In the genomic region with DNA sequence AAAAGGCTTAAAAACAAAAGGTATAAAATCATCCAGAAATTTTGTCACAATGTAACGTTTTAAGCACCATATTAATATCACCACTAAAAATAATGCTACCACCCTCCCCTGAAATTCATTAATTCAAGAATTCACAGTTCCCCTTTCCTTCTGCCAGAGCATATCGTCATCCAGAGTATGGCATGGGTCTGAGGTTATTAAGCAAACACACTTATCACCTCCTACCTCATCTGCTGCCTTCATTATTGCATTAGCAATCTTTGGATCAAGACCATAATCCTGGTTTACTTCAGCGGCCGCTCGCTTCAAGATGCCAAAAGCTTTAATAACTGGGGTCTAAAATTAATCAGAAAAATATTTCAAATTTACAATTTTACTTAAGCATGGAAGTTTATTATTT, we compare ENCODE assay signal across 21 cellular contexts. TPM values are rescaled to one million over a fixed set of nuclear protein-coding genes. Genes with fewer than 3 reads are reported as not detected.
"Had no signal": no experiment of that assay in that cellular context is flagged by ENCODE, and none has a peak within 500 bp of the region (broad histone marks: within the 10 kb centered on the region; RNA-seq: fewer than 3 reads in every experiment).

No MANE protein-coding gene starts in this region.

- H3K4me1 ChIP-seq: uterus had no signal

- H3K4me3 ChIP-seq: hepatocyte, lung, ovary, psoas muscle, transverse colon, uterus had no signal

- H3K9me3 ChIP-seq: ovary, psoas muscle, transverse colon, uterus had no signal

- H3K27ac ChIP-seq: epithelial cell of prostate, hepatocyte, ovary, psoas muscle, transverse colon, uterus had no signal

- H2AFZ ChIP-seq: hepatocyte had no signal

- H3K36me3 ChIP-seq: ovary, uterus had no signal

- H3K27me3 ChIP-seq: hepatocyte, ovary, transverse colon, uterus had no signal

- DNase-seq: activated CD4-positive, alpha-beta memory T cell treated with anti-CD3 and anti-CD28 coated beads, Interleukin-2, amount 10 ng/mL, durations not matched to agents 7 days and 5 days; activated CD8-positive, alpha-beta memory T cell treated with anti-CD3 and anti-CD28 coated beads, Interleukin-2, amount 10 ng/mL, durations not matched to agents 7 days and 5 days; activated naive CD4-positive, alpha-beta T cell; activated naive CD8-positive, alpha-beta T cell treated with anti-CD3 and anti-CD28 coated beads for 36 hours; activated T-cell treated with anti-CD3 and anti-CD28 coated beads, Interleukin-2, amount 50 U/mL, for 1 hour; amniotic stem cell; central memory CD4-positive, alpha-beta T cell; endodermal cell; foreskin fibroblast; islet precursor cell; left colon; natural killer cell; ovary; psoas muscle; right cardiac atrium; transverse colon; uterus had no signal

- H3K4me2 ChIP-seq: hepatocyte had no signal

RNA-seq across cellular contexts. Expression of a gene that starts 18.8 kb away (rescaled TPM):
- total RNA-seq: activated CD4-positive, alpha-beta memory T cell treated with anti-CD3 and anti-CD28 coated beads, Interleukin-2, amount 10 ng/mL, durations not matched to agents 7 days and 5 days; activated CD8-positive, alpha-beta memory T cell treated with anti-CD3 and anti-CD28 coated beads, Interleukin-2, amount 10 ng/mL, durations not matched to agents 7 days and 5 days; endodermal cell; glomerular endothelial cell had no signal
